In the genomic region with DNA sequence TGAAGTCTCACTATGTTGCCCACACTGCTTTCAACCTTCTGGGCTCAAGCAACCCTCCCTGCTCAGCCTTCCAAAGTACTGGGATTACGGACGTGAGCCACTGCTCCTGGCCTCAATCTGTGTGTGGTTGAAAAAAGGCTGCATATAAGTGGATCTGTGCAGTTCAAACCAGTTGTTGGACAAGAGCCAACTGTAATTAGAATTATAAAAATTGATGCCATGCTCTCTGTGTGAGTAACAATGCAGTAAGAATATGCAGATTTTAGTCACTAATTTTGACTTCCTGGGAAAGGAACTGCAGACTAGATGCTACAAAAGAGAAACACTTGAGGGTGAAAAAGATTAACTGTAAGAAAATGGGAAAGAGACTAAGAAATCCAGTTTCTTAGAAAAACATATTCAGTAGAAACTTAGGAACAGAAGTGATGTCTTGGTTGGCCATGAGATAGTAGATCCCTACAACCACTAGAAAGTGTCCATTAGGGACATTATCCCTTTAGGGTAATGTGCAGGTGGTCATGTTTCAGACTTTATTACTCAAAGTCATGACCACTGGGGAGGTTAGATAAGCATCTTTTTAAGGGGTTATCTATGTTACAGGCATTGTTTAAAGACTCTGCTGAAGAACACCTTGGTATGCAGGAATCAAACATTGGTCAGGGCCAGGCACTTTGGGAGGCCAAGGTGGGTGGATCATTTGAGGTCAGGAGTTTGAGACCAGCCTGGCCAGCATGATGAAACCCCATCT, we compare ENCODE assay signal across 14 cellular contexts. TPM values are rescaled to one million over a fixed set of nuclear protein-coding genes. Genes with fewer than 3 reads are reported as not detected.
DNase-seq lines count a peak whose midpoint lies in the region; TF ChIP-seq lines count a peak whose summit lies in the region.
"Had no signal": no experiment of that assay in that cellular context is flagged by ENCODE, and none has a peak within 500 bp of the region (broad histone marks: within the 10 kb centered on the region; RNA-seq: fewer than 3 reads in every experiment).

No MANE protein-coding gene starts in this region.

- H2BK5ac ChIP-seq in mesendoderm (ENCODE audit: low read length) = no peak overlapping the region

- POLR2A ChIA-PET in activated CD4-positive, alpha-beta memory T cell treated with anti-CD3 and anti-CD28 coated beads for 36 hours (lab: Charles Lee) = no interaction called here

- H3K27ac ChIP-seq in mesendoderm (ENCODE audit: low read depth, low read length) = no peak overlapping the region

- WGBS in mesendoderm (ENCODE audit: extremely low coverage, insufficient coverage, low lambda C conversion rate) = no CpG with 5 or more reads among the region's 2 CpGs

- no peak overlapping the region for H3K56ac ChIP-seq in mesendoderm (ENCODE audit: low read length)

- H3K36me3 Mint-ChIP-seq in HFFc6 (ENCODE audit: low read depth) = peaks cover 20% of the 10 kb centered on the region
- H3K36me3 Mint-ChIP-seq in activated CD4-positive, alpha-beta memory T cell treated with anti-CD3 and anti-CD28 coated beads for 36 hours = peaks cover 20% of the 10 kb centered on the region

- no peak overlapping the region for H3K4ac ChIP-seq in mesendoderm (ENCODE audit: low read depth, low read length)

- DNase-seq in NCI-H2227 (lab: John Stamatoyannopoulos, UW; ENCODE audit: unreplicated experiment) (peak; percentile 23), NCI-H2227 treated with DMSO at 0.1 percent for 48 hours (lab: John Stamatoyannopoulos, UW) (no peak), HFFc6 (peak; percentile 29), mesendoderm (no peak), RPMI8226 (no peak), NCI-H187 (lab: John Stamatoyannopoulos, UW) (no peak)
- DNase-seq in activated CD4-positive, alpha-beta memory T cell treated with anti-CD3 and anti-CD28 coated beads for 36 hours = no peak
- DNase-seq in stimulated activated CD4-positive, alpha-beta T cell treated with anti-CD3 and anti-CD28 coated beads, Interleukin-1b, Interleukin-23, amount 100 ng/mL, for 48 hours = no peak
- DNase-seq: activated CD4-positive, alpha-beta T cell treated with anti-CD3 and anti-CD28 coated beads, Interleukin-2, amount 50 U/mL, for 1 hour; effector CD4-positive, alpha-beta T cell; hippocampal formation; psoas muscle; stimulated activated CD4-positive, alpha-beta T cell treated with anti-CD3 and anti-CD28 coated beads, Interleukin-4, amount 100 ng/mL, for 24 hours had no signal

- no peak overlapping the region for H2AK5ac ChIP-seq in mesendoderm (ENCODE audit: low read length)

- H3K79me2 ChIP-seq in mesendoderm (ENCODE audit: control insufficient read depth, insufficient read depth, low read length) = peaks cover 24% of the 10 kb centered on the region

- no peak overlapping the region for H4K5ac ChIP-seq in mesendoderm (ENCODE audit: low read length)

- no peaks in the 10 kb centered on the region for H3K36me3 ChIP-seq in mesendoderm (ENCODE audit: control insufficient read depth, insufficient read depth, low read length)

- H3K23ac ChIP-seq in mesendoderm (ENCODE audit: low read length) = no peak overlapping the region

- no peak overlapping the region for H3K4me2 ChIP-seq in mesendoderm (ENCODE audit: low read length)

- no peak for TF ChIP-seq CTCF in HFFc6 (IDR thresholded peaks at IDR 0.05)

- no peaks in the 10 kb centered on the region for H3K27me3 Mint-ChIP-seq in HFFc6 (ENCODE audit: insufficient read depth)
- H3K27me3 Mint-ChIP-seq in activated CD4-positive, alpha-beta memory T cell treated with anti-CD3 and anti-CD28 coated beads for 36 hours = no peaks in the 10 kb centered on the region
- H3K27me3 Mint-ChIP-seq: memory B cell had no signal

- peaks cover 8% of the 10 kb centered on the region for H3K79me1 ChIP-seq in mesendoderm (ENCODE audit: low read length)

- no peak overlapping the region for H3K4me3 ChIP-seq in mesendoderm (ENCODE audit: low read length)
- H3K4me3 ChIP-seq: psoas muscle had no signal

- peak overlapping the region; percentile 16; the same call in 1 of the 2 replicates for H3K4me3 Mint-ChIP-seq in HFFc6
- no peak overlapping the region for H3K4me3 Mint-ChIP-seq in activated CD4-positive, alpha-beta memory T cell treated with anti-CD3 and anti-CD28 coated beads for 36 hours
- H3K4me3 Mint-ChIP-seq: memory B cell had no signal

- H2BK15ac ChIP-seq in mesendoderm (replicated peaks; ENCODE audit: low read depth) = no peak overlapping the region

- H3K18ac ChIP-seq in mesendoderm (ENCODE audit: low read length) = peak overlapping the region; percentile 51

- H2BK120ac ChIP-seq in mesendoderm (ENCODE audit: low read depth, low read length) = no peak overlapping the region

- no peak overlapping the region for H4K8ac ChIP-seq in mesendoderm (ENCODE audit: low read depth, low read length)

- no peak overlapping the region for H3K9ac ChIP-seq in mesendoderm (ENCODE audit: low read length)

- no peaks in the 10 kb centered on the region for H3K27me3 ChIP-seq in mesendoderm (ENCODE audit: insufficient read depth, low read length, poor library complexity)

- H3K9me3 Mint-ChIP-seq in HFFc6 = no peaks in the 10 kb centered on the region
- H3K9me3 Mint-ChIP-seq in activated CD4-positive, alpha-beta memory T cell treated with anti-CD3 and anti-CD28 coated beads for 36 hours = no peaks in the 10 kb centered on the region
- H3K9me3 Mint-ChIP-seq: memory B cell had no signal

- intact Hi-C loops in activated CD4-positive, alpha-beta memory T cell treated with anti-CD3 and anti-CD28 coated beads for 36 hours (cut with micrococcal nuclease) = no loop called here

- H3K4me1 ChIP-seq in mesendoderm (ENCODE audit: control insufficient read depth, low read depth, low read length) = no peaks in the 10 kb centered on the region

- CTCF ChIA-PET in activated CD4-positive, alpha-beta memory T cell treated with anti-CD3 and anti-CD28 coated beads for 36 hours (lab: Charles Lee) = interaction anchor here (2.0 kb wide), 1 partner anchor 77 kb away, joined by 6 read pairs; no protein-coding TSS in a partner anchor

- H3K27ac Mint-ChIP-seq in HFFc6 = peak overlapping the region; percentile 68
- H3K27ac Mint-ChIP-seq in activated CD4-positive, alpha-beta memory T cell treated with anti-CD3 and anti-CD28 coated beads for 36 hours = peak overlapping the region; percentile 38

- peaks cover 66% of the 10 kb centered on the region for H3K4me1 Mint-ChIP-seq in HFFc6 (ENCODE audit: low read depth)
- H3K4me1 Mint-ChIP-seq in activated CD4-positive, alpha-beta memory T cell treated with anti-CD3 and anti-CD28 coated beads for 36 hours (ENCODE audit: low read depth) = peaks cover 36% of the 10 kb centered on the region

RNA-seq across cellular contexts. Expression of a gene that starts 26.3 kb away (rescaled TPM):
- total RNA-seq in HFFc6 (2021; fragmentation: NEBNext Ultra II Directional; extraction: Animal tissue kit (Norgen Biotek cat#: 25700)) = 10 to 100 TPM; 55.0 to 63.3 (median 59.1) TPM
- total RNA-seq in activated CD4-positive, alpha-beta memory T cell treated with anti-CD3 and anti-CD28 coated beads for 36 hours = 10 to 100 TPM; 42.3 to 45.2 TPM
- 18.3 TPM for polyA plus RNA-seq in mesendoderm (2013, experiment 1 of 2)
- polyA plus RNA-seq in mesendoderm (2013, experiment 2 of 2) = 18.5 TPM

Comparison
In these comparisons a context has a peak if more than half of its experiments do, and no peak if none do; other contexts are left out.
1. DNase-seq: peak in NCI-H2227 (single experiment) and HFFc6 (single experiment); none in NCI-H2227 treated with DMSO at 0.1 percent for 48 hours (single experiment), activated CD4-positive, alpha-beta memory T cell treated with anti-CD3 and anti-CD28 coated beads for 36 hours (single experiment), mesendoderm (single experiment), RPMI8226 (single experiment), stimulated activated CD4-positive, alpha-beta T cell treated with anti-CD3 and anti-CD28 coated beads, Interleukin-1b, Interleukin-23, amount 100 ng/mL, for 48 hours (single experiment) and NCI-H187 (0 of 2).